9 cellular contexts compared by ENCODE assay signal in genomic region chr6:159056003-159056402, GRCh38. TPM values are rescaled to one million over a fixed set of nuclear protein-coding genes. Genes with fewer than 3 reads are reported as not detected.
DNase-seq lines count a peak whose midpoint lies in the region; FAIRE-seq and TF ChIP-seq lines count a peak whose summit lies in the region.
"Had no signal": no experiment of that assay in that cellular context is flagged by ENCODE, and none has a peak within 500 bp of the region (broad histone marks: within the 10 kb centered on the region; RNA-seq: fewer than 3 reads in every experiment).

No MANE protein-coding gene starts in this region.

- no peak overlapping the region for H3K9ac ChIP-seq in BLaER1

- no peak overlapping the region for H3K4me3 ChIP-seq in BLaER1

- no peaks in the 10 kb centered on the region for H3K9me3 ChIP-seq in BLaER1

- H3K4me2 ChIP-seq in BLaER1 = peak overlapping the region; percentile 81

- no peak for FAIRE-seq in GM12891 (lab: Jason Lieb, UNC)

- peak overlapping the region; percentile 62 for H3K27ac ChIP-seq in BLaER1

- no peak for TF ChIP-seq CTCF in GM20000 (IDR thresholded peaks at IDR 0.05; ENCODE audit: extremely low read depth, missing control alignments)

- peaks cover 32% of the 10 kb centered on the region for H3K4me1 ChIP-seq in BLaER1

- H3K27me3 ChIP-seq in BLaER1 = no peaks in the 10 kb centered on the region

- no peaks in the 10 kb centered on the region for H3K36me3 ChIP-seq in BLaER1

- H4K20me1 ChIP-seq in BLaER1 = no peaks in the 10 kb centered on the region

- DNase-seq in GM20000 (ENCODE audit: low spot score) (peak; percentile 16), SKM-1 treated with dmso at 0.1 percent for 144 hours (lab: John Stamatoyannopoulos, UW; ENCODE audit: unreplicated experiment) (peak; percentile 99), globus pallidus (ENCODE audit: low spot score) (peak; percentile 50), NCI-H748 (lab: John Stamatoyannopoulos, UW; ENCODE audit: unreplicated experiment) (no peak), DMS114 treated with DMSO at 0.1 percent for 48 hours (lab: John Stamatoyannopoulos, UW; ENCODE audit: unreplicated experiment) (no peak), C1 segment of cervical spinal cord (lab: John Stamatoyannopoulos, UW) (no peak), GM12891 (ENCODE audit: insufficient read length, low spot score) (no peak)
- DNase-seq: NCI-H1417 treated with DMSO at 0.1 percent for 48 hours had no signal

- no peak for TF ChIP-seq POLR2A in GM12891 (IDR thresholded peaks at IDR 0.05; ENCODE audit: low read depth, low read length)

TF ChIP-seq in GM12891, 5 proteins besides CTCF, POLR2A, EP300 and RAD21:
- TF ChIP-seq PAX5 (IDR thresholded peaks at IDR 0.05; ENCODE audit: insufficient read depth, low read length, severe bottlenecking) (no peak), POU2F2 (IDR thresholded peaks at IDR 0.05; ENCODE audit: low read depth, low read length) (no peak), POLR2AphosphoS5 (IDR thresholded peaks at IDR 0.05; ENCODE audit: low read depth, low read length) (no peak), TAF1 (IDR thresholded peaks at IDR 0.05; ENCODE audit: low read depth, low read length) (no peak), SPI1 (IDR thresholded peaks at IDR 0.05; ENCODE audit: low read depth, low read length) (no peak)

RNA-seq across cellular contexts. Expression of gene TAGAP, which starts 11.2 kb away (rescaled TPM):
- polyA plus RNA-seq in GM12891 (2012; ENCODE audit: low read depth, missing spikeins) = 2.6 TPM

RNA-seq across cellular contexts. Expression of gene RSPH3, which starts 56.0 kb away (rescaled TPM):
- polyA plus RNA-seq in GM12891 (2012; ENCODE audit: low read depth, missing spikeins) = 1.6 TPM

Comparison
In these comparisons a context has a peak if more than half of its experiments do, and no peak if none do; other contexts are left out.
1. DNase-seq: peak in GM20000 (single experiment), SKM-1 treated with dmso at 0.1 percent for 144 hours (single experiment) and globus pallidus (single experiment); none in NCI-H748 (single experiment), DMS114 treated with DMSO at 0.1 percent for 48 hours (single experiment), C1 segment of cervical spinal cord (0 of 14) and GM12891 (single experiment).